ENCODE assay signal across 8 cellular contexts in the genomic region with DNA sequence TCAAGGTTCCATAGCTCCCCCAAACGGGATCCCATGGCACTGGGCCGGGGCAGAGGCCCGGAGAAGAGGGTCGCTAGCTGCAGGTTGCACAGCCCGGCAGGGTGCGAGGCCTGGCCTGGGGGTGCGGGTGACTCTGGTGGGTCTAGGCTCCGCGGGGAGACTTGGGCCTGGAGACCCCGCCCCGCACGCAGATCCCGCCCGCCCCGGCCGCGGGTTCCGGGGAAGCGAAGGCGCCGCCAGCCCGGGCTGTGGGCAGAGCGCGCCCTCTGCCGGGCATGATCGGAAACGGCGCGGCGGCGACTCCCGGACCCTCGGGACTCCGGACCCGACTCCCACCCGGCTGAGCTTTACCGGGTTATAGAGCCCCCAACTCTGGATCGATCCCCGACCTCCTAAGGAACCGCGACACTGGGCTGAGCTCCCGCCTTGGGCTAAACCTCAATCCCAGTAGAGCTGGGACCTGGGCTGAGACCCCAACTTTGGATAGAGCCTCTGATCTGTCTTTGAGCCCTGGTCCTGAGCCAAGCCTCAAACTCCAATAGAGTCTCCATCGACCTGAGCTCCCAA. TPM values are rescaled to one million over a fixed set of nuclear protein-coding genes. Genes with fewer than 3 reads are reported as not detected.
A peak's percentile ranks its signal among the peaks of the same experiment; 100 is the strongest.
DNase-seq lines count a peak whose midpoint lies in the region; ATAC-seq and TF ChIP-seq lines count a peak whose summit lies in the region.

No MANE protein-coding gene starts in this region.

- peak overlapping the region; percentile 46 for H3K4me3 ChIP-seq in GM12864 (ENCODE audit: low read depth, low read length)

- no peak for DNase-seq in GM12864 (ENCODE audit: low read depth)
- peak; percentile 59 for DNase-seq in NCI-H1105 treated with DMSO at 0.1 percent for 48 hours (lab: John Stamatoyannopoulos, UW)
- DNase-seq in activated CD4-positive, CD25-positive, alpha-beta regulatory T cell treated with anti-CD3 and anti-CD28 coated beads, Interleukin-2, amount 50 U/mL, for 72 hours = peak; percentile 88
- DNase-seq in cerebellum (ENCODE audit: low spot score) = peak; percentile 85
- peak; percentile 69 for DNase-seq in left lobe of liver (ENCODE audit: low spot score)
- DNase-seq in stimulated activated CD4-positive, alpha-beta T cell treated with anti-CD3 and anti-CD28 coated beads, Interleukin-2, amount 100 ng/mL, for 48 hours = peak; percentile 86

- peak; percentile 83 for TF ChIP-seq CTCF in GM12864 (IDR thresholded peaks at IDR 0.05; ENCODE audit: low read depth, low read length, missing control alignments)

- ATAC-seq in left lobe of liver (peak; percentile 42), GM21576 (IDR thresholded peaks at IDR 0.05; ENCODE audit: unreplicated experiment) (no peak), GM19452 (IDR thresholded peaks at IDR 0.05; ENCODE audit: unreplicated experiment) (no peak)

RNA-seq across cellular contexts. Expression of a gene that starts 3.1 kb away (rescaled TPM):
- total RNA-seq in cerebellum (4.4 TPM), left lobe of liver (24.5 TPM)

RNA-seq across cellular contexts. Expression of a gene that starts 33.9 kb away (rescaled TPM):
- total RNA-seq in cerebellum = 26.2 TPM
- 85.4 TPM for total RNA-seq in left lobe of liver
